31 cellular contexts compared by ENCODE assay signal in the genomic region with DNA sequence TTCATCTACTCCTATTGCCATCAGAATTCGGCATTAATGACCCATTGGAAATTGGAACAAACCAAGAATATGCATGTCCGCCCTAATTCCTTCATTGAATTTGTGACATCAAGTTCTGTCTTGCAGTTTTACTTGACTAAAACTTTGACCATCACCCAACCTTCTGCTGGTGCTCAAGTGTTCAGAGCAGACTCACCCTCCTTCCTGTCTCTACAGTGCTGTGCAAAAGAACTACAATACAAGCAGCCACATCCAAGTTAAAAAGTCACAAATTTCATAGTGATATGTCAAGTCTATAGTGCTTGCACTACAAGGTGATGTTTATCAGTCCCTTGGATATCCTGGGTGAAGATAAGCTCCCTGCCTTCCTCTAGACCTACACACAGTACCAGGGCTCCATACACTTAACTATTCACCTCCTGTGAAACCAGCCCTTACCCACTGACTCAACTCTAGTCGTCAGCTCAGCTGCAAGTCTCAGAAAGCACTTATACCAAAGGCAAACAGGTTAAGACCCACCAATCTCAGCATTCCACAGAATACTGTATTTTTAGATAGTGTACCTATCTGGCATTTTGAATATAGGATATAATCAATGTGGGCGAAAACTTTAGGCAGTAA. TPM values are rescaled to one million over a fixed set of nuclear protein-coding genes. Genes with fewer than 3 reads are reported as not detected.
DNase-seq lines count a peak whose midpoint lies in the region; ATAC-seq, FAIRE-seq and TF ChIP-seq lines count a peak whose summit lies in the region.
"Had no signal": no experiment of that assay in that cellular context is flagged by ENCODE, and none has a peak within 500 bp of the region (broad histone marks: within the 10 kb centered on the region; RNA-seq: fewer than 3 reads in every experiment).

No MANE protein-coding gene starts in this region.

- no peak overlapping the region for H3K27ac ChIP-seq in Panc1 (ENCODE audit: low read length)
- H3K27ac ChIP-seq in GM12878 (ENCODE audit: control insufficient read depth, insufficient read depth) = no peak overlapping the region
- no peak overlapping the region for H3K27ac ChIP-seq in stomach
- H3K27ac ChIP-seq: adrenal gland, esophagus muscularis mucosa, foreskin keratinocyte, heart left ventricle, neutrophil, Peyer's patch, sigmoid colon, WERI-Rb-1 had no signal

- CTCF ChIA-PET in Panc1 (lab: Charles Lee) = no interaction called here
- CTCF ChIA-PET in GM12878 (lab: Yijun Ruan, JAX) = interaction anchor here (1.3 to 7.1 kb wide), 4 partner anchors 7 to 1143 kb away, joined by 3 to 44 read pairs (median 13); no protein-coding TSS in a partner anchor

- TF ChIP-seq EP300 in GM12878 (IDR thresholded peaks at IDR 0.05; ENCODE audit: borderline replicate concordance in 1 of 2, control insufficient read depth in 1 of 2, low read depth in 2 of 2, low read length in 2 of 2) (no peak), stomach (IDR thresholded peaks at IDR 0.05) (no peak)

- TF ChIP-seq POLR2A in GM12878 (IDR thresholded peaks at IDR 0.05; ENCODE audit: low read depth, low read length) (no peak; the same call in 1 of the 2 replicates), stomach (IDR thresholded peaks at IDR 0.05) (no peak)

- H3K36me3 ChIP-seq in Panc1 (ENCODE audit: control insufficient read depth, insufficient read depth, low read length) = peaks cover 75% of the 10 kb centered on the region
- H3K36me3 ChIP-seq in GM12878 (ENCODE audit: control insufficient read depth in 2 of 2, insufficient read depth in 2 of 2, low read length in 1 of 2) = peaks cover 21 to 60% of the 10 kb centered on the region in 2 experiments
- peaks cover 72 to 100% (median 98%) of the 10 kb centered on the region in 4 donors for H3K36me3 ChIP-seq in stomach

- intact Hi-C loops in natural killer cell (cut with micrococcal nuclease) = no loop called here
- intact Hi-C loops in Panc1 (cut with micrococcal nuclease; ENCODE audit: unreplicated experiment) = no loop called here
- intact Hi-C loops in GM12878 (cut with micrococcal nuclease; ENCODE audit: unreplicated experiment) = no loop called here
- intact Hi-C loops in stomach (cut with DNase I; ENCODE audit: low total_unique reads) = no loop called here

- H3K4me3 ChIP-seq in Panc1 (ENCODE audit: low read depth in 2 of 2, low read length in 2 of 2) (no peak overlapping the region), GM12878 (no peak overlapping the region), stomach (no peak overlapping the region)
- H3K4me3 ChIP-seq: adrenal gland, esophagus muscularis mucosa, heart left ventricle, Peyer's patch, sigmoid colon had no signal

- FAIRE-seq in GM12878 (lab: Jason Lieb, UNC) = no peak
- FAIRE-seq: endometrium, kidney had no signal

- no peaks in the 10 kb centered on the region for H3K27me3 ChIP-seq in Panc1 (ENCODE audit: control insufficient read depth, insufficient read depth, low read length)
- H3K27me3 ChIP-seq in GM12878 (replicated peaks in 1 of 2; ENCODE audit: control insufficient read depth in 2 of 2, insufficient read depth in 2 of 2, low read length in 1 of 2) = no peaks in the 10 kb centered on the region
- H3K27me3 ChIP-seq in stomach = no peaks in the 10 kb centered on the region
- H3K27me3 ChIP-seq: adrenal gland, esophagus muscularis mucosa, foreskin keratinocyte, heart left ventricle, neutrophil, Peyer's patch, sigmoid colon had no signal

- WGBS in GM12878 (ENCODE audit: insufficient coverage, insufficient replicate concordance, low lambda C conversion rate, missing lambda C conversion rate) = 96% methylated on average over 4 of the region's 4 CpGs
- 88 to 96% (median 92%) methylated on average over 4 of the region's 4 CpGs for WGBS in stomach, 5 donors

- ATAC-seq in natural killer cell (no peak), Panc1 (no peak), GM12878 (no peak), HG03442 (IDR thresholded peaks at IDR 0.05; ENCODE audit: unreplicated experiment) (no peak)
- ATAC-seq in natural killer cell treated with Interleukin-12 subunit alpha and Interleukin-12 subunit beta and Interleukin-15 and Interleukin-18, amount 100 ng/mL, for 72 hours = no peak
- ATAC-seq in stimulated activated naive B cell treated with anti-CD40 and anti-IgM and Interleukin-4, amounts not matched to agents 10 μg/mL and 1 μg/mL and 100 μg/mL, for 72 hours (replicated peaks) = no peak
- ATAC-seq: activated T-helper 17 cell treated with anti-CD3 and anti-CD28 coated beads, Interleukin-2, amount 50 U/mL, for 72 hours; foreskin keratinocyte; heart left ventricle had no signal

- H3K9ac ChIP-seq in GM12878 (ENCODE audit: control insufficient read depth, insufficient read depth, low read length) = no peak overlapping the region

- DNase-seq in natural killer cell = no peak
- no peak for DNase-seq in natural killer cell treated with Interleukin-12 subunit alpha and Interleukin-12 subunit beta and Interleukin-15 and Interleukin-18, amount 100 ng/mL, for 72 hours (ENCODE audit: low spot score)
- DNase-seq in Panc1 (ENCODE audit: low read depth, low spot score) = no peak
- DNase-seq in GM12878 (ENCODE audit: low read depth, low spot score) = no peak
- no peak for DNase-seq in stimulated activated naive B cell treated with anti-CD40 and anti-IgM and Interleukin-4, amounts not matched to agents 10 μg/mL and 1 μg/mL and 100 μg/mL, for 72 hours
- DNase-seq in stomach = no peak
- DNase-seq in activated effector memory CD4-positive, alpha-beta T cell treated with Interleukin-2 at 50 U/mL for 16 hours = no peak
- DNase-seq: activated CD4-positive, alpha-beta T cell treated with anti-CD3 and anti-CD28 coated beads, Interleukin-2, amount 10 ng/mL, durations not matched to agents 24 days and 14 days; adrenal gland; central memory CD4-positive, alpha-beta T cell; dermis blood vessel endothelial cell; DMS153; foreskin keratinocyte; heart left ventricle; kidney; NCI-H1436 treated with DMSO at 0.1 percent for 48 hours; NCI-H345; NCI-H748 treated with DMSO at 0.1 percent for 48 hours; Peyer's patch; SHP77 treated with DMSO at 0.1 percent for 48 hours; sigmoid colon; stimulated activated CD4-positive, alpha-beta T cell treated with anti-CD3 and anti-CD28 coated beads, Interleukin-4, amount 100 ng/mL, for 1 hour; T1000; trophoblast cell; WERI-Rb-1 had no signal

- no peaks in the 10 kb centered on the region for H3K9me3 Mint-ChIP-seq in natural killer cell
- no peaks in the 10 kb centered on the region for H3K9me3 Mint-ChIP-seq in natural killer cell treated with Interleukin-12 subunit alpha and Interleukin-12 subunit beta and Interleukin-15 and Interleukin-18, amount 100 ng/mL, for 72 hours
- H3K9me3 Mint-ChIP-seq in stimulated activated naive B cell treated with anti-CD40 and anti-IgM and Interleukin-4, amounts not matched to agents 10 μg/mL and 1 μg/mL and 100 μg/mL, for 72 hours = no peaks in the 10 kb centered on the region
- H3K9me3 Mint-ChIP-seq: activated CD4-positive, alpha-beta T cell treated with anti-CD3 and anti-CD28 coated beads, Interleukin-2, amount 10 ng/mL, durations not matched to agents 24 days and 14 days; activated T-helper 17 cell treated with anti-CD3 and anti-CD28 coated beads, Interleukin-2, amount 50 U/mL, for 72 hours; IgD-negative memory B cell had no signal

- H3K27me3 Mint-ChIP-seq in natural killer cell (ENCODE audit: low read depth in 2 of 2) = no peaks in the 10 kb centered on the region
- H3K27me3 Mint-ChIP-seq in natural killer cell treated with Interleukin-12 subunit alpha and Interleukin-12 subunit beta and Interleukin-15 and Interleukin-18, amount 100 ng/mL, for 72 hours = no peaks in the 10 kb centered on the region
- no peaks in the 10 kb centered on the region for H3K27me3 Mint-ChIP-seq in stimulated activated naive B cell treated with anti-CD40 and anti-IgM and Interleukin-4, amounts not matched to agents 10 μg/mL and 1 μg/mL and 100 μg/mL, for 72 hours
- H3K27me3 Mint-ChIP-seq: activated CD4-positive, alpha-beta T cell treated with anti-CD3 and anti-CD28 coated beads, Interleukin-2, amount 10 ng/mL, durations not matched to agents 24 days and 14 days; activated T-helper 17 cell treated with anti-CD3 and anti-CD28 coated beads, Interleukin-2, amount 50 U/mL, for 72 hours; IgD-negative memory B cell had no signal

- SMC1A ChIA-PET in GM12878 (lab: Charles Lee; ENCODE audit: uncharacterized antibody, unreplicated experiment) = interaction anchor here (0.7 to 2.8 kb wide), 6 partner anchors 7 to 293 kb away, joined by 3 to 10 read pairs (median 4); no protein-coding TSS in a partner anchor

- TSS peak; percentile 10 for BruUV-seq in Panc1 (replicated peaks; lab: Mats Ljungman, UMichigan)
- BruUV-seq in GM12878 (replicated peaks; lab: Mats Ljungman, UMichigan) = TSS peak; percentile 28

- peak overlapping the region; percentile 8 to 27 for H3K27ac Mint-ChIP-seq in natural killer cell
- H3K27ac Mint-ChIP-seq in natural killer cell treated with Interleukin-12 subunit alpha and Interleukin-12 subunit beta and Interleukin-15 and Interleukin-18, amount 100 ng/mL, for 72 hours = peak overlapping the region in 1 of 2 donors; percentile 41
- peak overlapping the region; percentile 84 for H3K27ac Mint-ChIP-seq in stimulated activated naive B cell treated with anti-CD40 and anti-IgM and Interleukin-4, amounts not matched to agents 10 μg/mL and 1 μg/mL and 100 μg/mL, for 72 hours
- H3K27ac Mint-ChIP-seq: activated CD4-positive, alpha-beta T cell treated with anti-CD3 and anti-CD28 coated beads, Interleukin-2, amount 10 ng/mL, durations not matched to agents 24 days and 14 days; activated T-helper 17 cell treated with anti-CD3 and anti-CD28 coated beads, Interleukin-2, amount 50 U/mL, for 72 hours had no signal

- H3K79me2 ChIP-seq in GM12878 (ENCODE audit: control insufficient read depth, insufficient read depth, low read length) = peaks cover 12% of the 10 kb centered on the region

- H3K4me1 Mint-ChIP-seq in natural killer cell = peaks cover 0 to 7% of the 10 kb centered on the region in 2 donors
- peaks cover 9 to 12% of the 10 kb centered on the region in 2 donors for H3K4me1 Mint-ChIP-seq in natural killer cell treated with Interleukin-12 subunit alpha and Interleukin-12 subunit beta and Interleukin-15 and Interleukin-18, amount 100 ng/mL, for 72 hours (ENCODE audit: low read depth in 2 of 2)
- H3K4me1 Mint-ChIP-seq in stimulated activated naive B cell treated with anti-CD40 and anti-IgM and Interleukin-4, amounts not matched to agents 10 μg/mL and 1 μg/mL and 100 μg/mL, for 72 hours = peaks cover 30 to 61% of the 10 kb centered on the region in 2 donors

- H4K20me1 ChIP-seq in GM12878 (ENCODE audit: control insufficient read depth, insufficient read depth) = peaks cover 5% of the 10 kb centered on the region; the same call in 1 of the 2 replicates

- H3K4me1 ChIP-seq in Panc1 (ENCODE audit: control insufficient read depth, insufficient read depth, low read length) (peaks cover 17% of the 10 kb centered on the region), GM12878 (ENCODE audit: control insufficient read depth, insufficient read depth, low read length) (peaks cover 25% of the 10 kb centered on the region), stomach (peaks cover 0 to 5% (median 2%) of the 10 kb centered on the region in 4 donors)
- H3K4me1 ChIP-seq: foreskin keratinocyte, Peyer's patch, sigmoid colon had no signal

- H3K36me3 Mint-ChIP-seq in natural killer cell = peaks cover 45% of the 10 kb centered on the region
- H3K36me3 Mint-ChIP-seq in natural killer cell treated with Interleukin-12 subunit alpha and Interleukin-12 subunit beta and Interleukin-15 and Interleukin-18, amount 100 ng/mL, for 72 hours = peaks cover 54% of the 10 kb centered on the region
- H3K36me3 Mint-ChIP-seq in stimulated activated naive B cell treated with anti-CD40 and anti-IgM and Interleukin-4, amounts not matched to agents 10 μg/mL and 1 μg/mL and 100 μg/mL, for 72 hours = peaks cover 56 to 63% of the 10 kb centered on the region in 2 donors

- TF ChIP-seq CTCF in natural killer cell (IDR thresholded peaks at IDR 0.05) = no peak
- TF ChIP-seq CTCF in Panc1 (IDR thresholded peaks at IDR 0.05) = no peak
- no peak for TF ChIP-seq CTCF in GM12878 (IDR thresholded peaks at IDR 0.05 in 2 of 3, conservative IDR thresholded peaks at IDR 0.05 in 1 of 3; ENCODE audit: control insufficient read depth in 2 of 3, extremely low read depth in 1 of 3, insufficient read depth in 1 of 3, low read depth in 3 of 3, low read length in 3 of 3)
- no peak for TF ChIP-seq CTCF in stomach (IDR thresholded peaks at IDR 0.05)

- no peaks in the 10 kb centered on the region for H3K9me3 ChIP-seq in Panc1 (ENCODE audit: control insufficient read depth, insufficient read depth, low read depth, low read length)
- H3K9me3 ChIP-seq in GM12878 (replicated peaks; ENCODE audit: control insufficient read depth, insufficient read depth, low read length) = no peaks in the 10 kb centered on the region
- H3K9me3 ChIP-seq in stomach = no peaks in the 10 kb centered on the region
- H3K9me3 ChIP-seq: adrenal gland, esophagus muscularis mucosa, heart left ventricle, neutrophil, Peyer's patch, sigmoid colon had no signal

- TF ChIP-seq RAD21 in GM12878 (IDR thresholded peaks at IDR 0.05; ENCODE audit: insufficient read depth, low read depth, low read length) = no peak

- RAD21 ChIA-PET in GM12878 (lab: Charles Lee; ENCODE audit: unreplicated experiment) = interaction anchor here (1.3 to 1.6 kb wide), 4 partner anchors 11 to 47 kb away, joined by 3 to 5 read pairs (median 3); no protein-coding TSS in a partner anchor

- no peak overlapping the region for H3K4me2 ChIP-seq in GM12878 (ENCODE audit: control insufficient read depth, insufficient read depth)

- no peak overlapping the region for H2AFZ ChIP-seq in GM12878 (ENCODE audit: control insufficient read depth, low read depth, low read length)

- H3K4me3 Mint-ChIP-seq in natural killer cell = no peak overlapping the region
- no peak overlapping the region for H3K4me3 Mint-ChIP-seq in natural killer cell treated with Interleukin-12 subunit alpha and Interleukin-12 subunit beta and Interleukin-15 and Interleukin-18, amount 100 ng/mL, for 72 hours
- H3K4me3 Mint-ChIP-seq in stimulated activated naive B cell treated with anti-CD40 and anti-IgM and Interleukin-4, amounts not matched to agents 10 μg/mL and 1 μg/mL and 100 μg/mL, for 72 hours = peak overlapping the region in 1 of 2 donors; percentile 31
- H3K4me3 Mint-ChIP-seq: activated CD4-positive, alpha-beta T cell treated with anti-CD3 and anti-CD28 coated beads, Interleukin-2, amount 10 ng/mL, durations not matched to agents 24 days and 14 days; activated T-helper 17 cell treated with anti-CD3 and anti-CD28 coated beads, Interleukin-2, amount 50 U/mL, for 72 hours had no signal

- POLR2A ChIA-PET in Panc1 (lab: Charles Lee) = no interaction called here
- POLR2A ChIA-PET in GM12878 (lab: Charles Lee) = interaction anchor here (1.0 kb wide), 1 partner anchor 13 kb away, joined by 3 read pairs; no protein-coding TSS in a partner anchor

- in situ Hi-C loops in Panc1 (cut with HindIII; ENCODE audit: low pct_unique_long_range_greater_than_20kb, low sequenced_read_pairs) (no loop called here), GM12878 (cut with MboI) (loop anchor here (5.0 kb wide), 1 partner anchor 53 kb away; no protein-coding TSS in a partner anchor)

RNA-seq across cellular contexts. Expression of gene SNX5, which starts 23.6 kb away (rescaled TPM):
- total RNA-seq in natural killer cell (10 to 100 TPM; 62.3 to 85.4 (median 72.1) TPM), Panc1 (2021; ENCODE audit: unreplicated experiment) (90.8 TPM), GM12878 (2014; rRNA removed) (254 and 275 TPM in 2 replicates), GM12878 (2014; rRNA removed; fragmentation: Illumina TruSeq; extraction: Trizol) (303 and 316 TPM in 2 replicates), GM12878 (2021) (216 and 236 TPM in 2 replicates), stomach (100 to 1,000 TPM in 4 of 5 donors, 10 to 100 TPM in 1; 47.3 to 202 (median 126) TPM)
- total RNA-seq in natural killer cell treated with Interleukin-12 subunit alpha and Interleukin-12 subunit beta and Interleukin-15 and Interleukin-18, amount 100 ng/mL, for 72 hours = 100 to 1,000 TPM; 114 to 255 TPM
- 54.6 TPM for polyA plus RNA-seq in Panc1 (2012; ENCODE audit: insufficient read length)
- total RNA-seq in GM12878 (2013; cell fraction: nucleolus; rRNA removed) = 632 and 668 TPM in 2 replicates
- 155 TPM for polyA plus RNA-seq in GM12878 (2011; ENCODE audit: low read depth)
- polyA plus RNA-seq in GM12878 (2011; rRNA removed) (288 and 497 TPM in 2 replicates), GM12878 (2014; fragmentation: Illumina TruSeq; extraction: Trizol) (301 and 362 TPM in 2 replicates), GM12878 (2014; fragmentation: Nextera tagmentation; extraction: Ambion mirVana) (100 to 1,000 TPM in 1 of 2 experiments, 10 to 100 TPM in 1; 92.9 to 152 TPM), GM12878 (2014; rRNA removed) (242 and 292 TPM in 2 replicates), GM12878 (2016; fragmentation: Nextera tagmentation; extraction: Ambion mirVana) (100 to 1,000 TPM; 154 to 178 TPM), stomach (10 to 100 TPM; 71.1 to 81.6 (median 73.8) TPM)
- 153 and 185 TPM in 2 replicates for polyA plus RNA-seq in GM12878 (2011; cell fraction: cytosol; rRNA removed)
- 284 and 322 TPM in 2 replicates for polyA plus RNA-seq in GM12878 (2011; cell fraction: nucleus; rRNA removed)
- polyA plus RNA-seq in GM12878 (2012) = 206 and 209 TPM in 2 replicates
- polyA minus RNA-seq in GM12878 (2011; rRNA and poly(A)+ RNA removed) = 166 and 193 TPM in 2 replicates
- 77.5 and 93.6 TPM in 2 replicates for polyA minus RNA-seq in GM12878 (2011; cell fraction: cytosol; rRNA and poly(A)+ RNA removed)
- polyA minus RNA-seq in GM12878 (2011; cell fraction: nucleus; rRNA and poly(A)+ RNA removed) = 192 and 319 TPM in 2 replicates

RNA-seq across cellular contexts. Expression of gene MGME1, which starts 23.9 kb away (rescaled TPM):
- total RNA-seq in natural killer cell (10 to 100 TPM; 10.3 to 25.1 (median 13.0) TPM), Panc1 (2021; ENCODE audit: unreplicated experiment) (27.0 TPM), GM12878 (2014; rRNA removed) (15.7 and 18.0 TPM in 2 replicates), GM12878 (2014; rRNA removed; fragmentation: Illumina TruSeq; extraction: Trizol) (33.6 and 33.7 TPM in 2 replicates), GM12878 (2021) (26.8 and 27.6 TPM in 2 replicates), stomach (10 to 100 TPM in 1 of 5 donors, 1 to 10 TPM in 4; 2.3 to 19.1 (median 6.4) TPM)
- total RNA-seq in natural killer cell treated with Interleukin-12 subunit alpha and Interleukin-12 subunit beta and Interleukin-15 and Interleukin-18, amount 100 ng/mL, for 72 hours = 10 to 100 TPM; 20.2 to 30.3 TPM
- 19.1 TPM for polyA plus RNA-seq in Panc1 (2012; ENCODE audit: insufficient read length)
- 31.0 and 35.6 TPM in 2 replicates for total RNA-seq in GM12878 (2013; cell fraction: nucleolus; rRNA removed)
- polyA plus RNA-seq in GM12878 (2011; ENCODE audit: low read depth) = 24.8 TPM
- polyA plus RNA-seq in GM12878 (2011; rRNA removed) (35.2 and 46.4 TPM in 2 replicates), GM12878 (2014; fragmentation: Illumina TruSeq; extraction: Trizol) (44.8 and 48.9 TPM in 2 replicates), GM12878 (2014; fragmentation: Nextera tagmentation; extraction: Ambion mirVana) (10 to 100 TPM; 13.4 to 14.1 TPM), GM12878 (2014; rRNA removed) (21.2 and 24.7 TPM in 2 replicates), GM12878 (2016; fragmentation: Nextera tagmentation; extraction: Ambion mirVana) (10 to 100 TPM; 37.9 to 40.8 TPM), stomach (10 to 100 TPM in 2 of 3 donors, 1 to 10 TPM in 1; 6.7 to 11.0 (median 10.1) TPM)
- 16.6 and 18.2 TPM in 2 replicates for polyA plus RNA-seq in GM12878 (2011; cell fraction: cytosol; rRNA removed)
- polyA plus RNA-seq in GM12878 (2011; cell fraction: nucleus; rRNA removed) = 15.8 and 17.2 TPM in 2 replicates
- 23.4 and 24.9 TPM in 2 replicates for polyA plus RNA-seq in GM12878 (2012)
- polyA minus RNA-seq in GM12878 (2011; rRNA and poly(A)+ RNA removed) = 23.3 and 27.0 TPM in 2 replicates
- polyA minus RNA-seq in GM12878 (2011; cell fraction: cytosol; rRNA and poly(A)+ RNA removed) = 14.6 and 16.2 TPM in 2 replicates
- 18.8 and 21.9 TPM in 2 replicates for polyA minus RNA-seq in GM12878 (2011; cell fraction: nucleus; rRNA and poly(A)+ RNA removed)
